Comparison of ENCODE assay signal across 1 cellular context in genomic region chr11:409600-410471, GRCh38.
TF ChIP-seq lines count a peak whose summit lies in the region.

No MANE protein-coding gene starts in this region.

TF ChIP-seq in HepG2, 621 proteins besides CTCF, POLR2A, EP300 and RAD21 (continued from another document and continues in another):
- TF ChIP-seq ARID5B (CRISPR knock-in tag; IDR thresholded peaks at IDR 0.05) (peak; percentile 40; the same call in 1 of the 2 replicates), ZNF484 (CRISPR knock-in tag; IDR thresholded peaks at IDR 0.05; ENCODE audit: borderline replicate concordance, low read depth) (no peak), SRSF1 (optimal IDR thresholded peaks at IDR 0.05; ENCODE audit: low read depth, low read length) (peak; percentile 50), ZNF724P (CRISPR knock-in tag; IDR thresholded peaks at IDR 0.05; ENCODE audit: borderline replicate concordance) (0 out of 2 replicates have a peak, but pooled peaks have one; percentile 11), ZBTB38 (CRISPR knock-in tag; IDR thresholded peaks at IDR 0.05) (no peak), AGO1 (IDR thresholded peaks at IDR 0.05; ENCODE audit: low read depth, low read length, poor library complexity, severe bottlenecking) (no peak), NFIB (CRISPR knock-in tag; IDR thresholded peaks at IDR 0.05; ENCODE audit: borderline replicate concordance) (no peak), SKI (IDR thresholded peaks at IDR 0.05; ENCODE audit: partially characterized antibody) (peak; percentile 78), PHF20 (CRISPR knock-in tag; IDR thresholded peaks at IDR 0.05) (no peak), ZNF274 (CRISPR knock-in tag; IDR thresholded peaks at IDR 0.05) (no peak), ZSCAN21 (CRISPR knock-in tag; IDR thresholded peaks at IDR 0.05; ENCODE audit: borderline replicate concordance) (no peak; the same call in 1 of the 2 replicates), ZNF720 (CRISPR knock-in tag; IDR thresholded peaks at IDR 0.05) (no peak), CHCHD3 (CRISPR knock-in tag; IDR thresholded peaks at IDR 0.05) (no peak), ZNF607 (CRISPR knock-in tag; IDR thresholded peaks at IDR 0.05; ENCODE audit: borderline replicate concordance) (no peak; the same call in 1 of the 2 replicates), ZNF382 (CRISPR knock-in tag; IDR thresholded peaks at IDR 0.05; ENCODE audit: borderline replicate concordance) (no peak), ZNF775 (CRISPR knock-in tag; IDR thresholded peaks at IDR 0.05; ENCODE audit: borderline replicate concordance) (no peak), CEBPB (IDR thresholded peaks at IDR 0.05; ENCODE audit: borderline replicate concordance, low read depth, low read length) (no peak), ZNF337 (CRISPR knock-in tag; IDR thresholded peaks at IDR 0.05; ENCODE audit: borderline replicate concordance, low read depth) (no peak), MEF2D (CRISPR knock-in tag; IDR thresholded peaks at IDR 0.05) (no peak; the same call in 1 of the 2 replicates), ERF (CRISPR knock-in tag; IDR thresholded peaks at IDR 0.05) (no peak; the same call in 1 of the 2 replicates), MXD3 (CRISPR knock-in tag; IDR thresholded peaks at IDR 0.05) (peak; percentile 62; the same call in 1 of the 2 replicates), HDAC1 (CRISPR knock-in tag; IDR thresholded peaks at IDR 0.05) (peak; percentile 29; the same call in 1 of the 2 replicates), HNRNPLL (IDR thresholded peaks at IDR 0.05; ENCODE audit: low read depth, low read length, poor library complexity, severe bottlenecking) (no peak), AKNA (CRISPR knock-in tag; IDR thresholded peaks at IDR 0.05; ENCODE audit: borderline replicate concordance) (no peak), CHD2 (IDR thresholded peaks at IDR 0.05; ENCODE audit: low read depth, low read length) (no peak), RFX1 (IDR thresholded peaks at IDR 0.05) (no peak), HNRNPL (IDR thresholded peaks at IDR 0.05; ENCODE audit: low read depth, low read length) (peak; percentile 61; the same call in 1 of the 2 replicates)
- TF ChIP-seq, protein P1, sequence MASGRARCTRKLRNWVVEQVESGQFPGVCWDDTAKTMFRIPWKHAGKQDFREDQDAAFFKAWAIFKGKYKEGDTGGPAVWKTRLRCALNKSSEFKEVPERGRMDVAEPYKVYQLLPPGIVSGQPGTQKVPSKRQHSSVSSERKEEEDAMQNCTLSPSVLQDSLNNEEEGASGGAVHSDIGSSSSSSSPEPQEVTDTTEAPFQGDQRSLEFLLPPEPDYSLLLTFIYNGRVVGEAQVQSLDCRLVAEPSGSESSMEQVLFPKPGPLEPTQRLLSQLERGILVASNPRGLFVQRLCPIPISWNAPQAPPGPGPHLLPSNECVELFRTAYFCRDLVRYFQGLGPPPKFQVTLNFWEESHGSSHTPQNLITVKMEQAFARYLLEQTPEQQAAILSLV (CRISPR knock-in tag; IDR thresholded peaks at IDR 0.05; ENCODE audit: borderline replicate concordance): no peak
- TF ChIP-seq, protein P2, sequence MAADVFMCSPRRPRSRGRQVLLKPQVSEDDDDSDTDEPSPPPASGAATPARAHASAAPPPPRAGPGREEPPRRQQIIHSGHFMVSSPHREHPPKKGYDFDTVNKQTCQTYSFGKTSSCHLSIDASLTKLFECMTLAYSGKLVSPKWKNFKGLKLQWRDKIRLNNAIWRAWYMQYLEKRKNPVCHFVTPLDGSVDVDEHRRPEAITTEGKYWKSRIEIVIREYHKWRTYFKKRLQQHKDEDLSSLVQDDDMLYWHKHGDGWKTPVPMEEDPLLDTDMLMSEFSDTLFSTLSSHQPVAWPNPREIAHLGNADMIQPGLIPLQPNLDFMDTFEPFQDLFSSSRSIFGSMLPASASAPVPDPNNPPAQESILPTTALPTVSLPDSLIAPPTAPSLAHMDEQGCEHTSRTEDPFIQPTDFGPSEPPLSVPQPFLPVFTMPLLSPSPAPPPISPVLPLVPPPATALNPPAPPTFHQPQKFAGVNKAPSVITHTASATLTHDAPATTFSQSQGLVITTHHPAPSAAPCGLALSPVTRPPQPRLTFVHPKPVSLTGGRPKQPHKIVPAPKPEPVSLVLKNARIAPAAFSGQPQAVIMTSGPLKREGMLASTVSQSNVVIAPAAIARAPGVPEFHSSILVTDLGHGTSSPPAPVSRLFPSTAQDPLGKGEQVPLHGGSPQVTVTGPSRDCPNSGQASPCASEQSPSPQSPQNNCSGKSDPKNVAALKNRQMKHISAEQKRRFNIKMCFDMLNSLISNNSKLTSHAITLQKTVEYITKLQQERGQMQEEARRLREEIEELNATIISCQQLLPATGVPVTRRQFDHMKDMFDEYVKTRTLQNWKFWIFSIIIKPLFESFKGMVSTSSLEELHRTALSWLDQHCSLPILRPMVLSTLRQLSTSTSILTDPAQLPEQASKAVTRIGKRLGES (CRISPR knock-in tag; IDR thresholded peaks at IDR 0.05; ENCODE audit: borderline replicate concordance): no peak
- TF ChIP-seq, protein P3, sequence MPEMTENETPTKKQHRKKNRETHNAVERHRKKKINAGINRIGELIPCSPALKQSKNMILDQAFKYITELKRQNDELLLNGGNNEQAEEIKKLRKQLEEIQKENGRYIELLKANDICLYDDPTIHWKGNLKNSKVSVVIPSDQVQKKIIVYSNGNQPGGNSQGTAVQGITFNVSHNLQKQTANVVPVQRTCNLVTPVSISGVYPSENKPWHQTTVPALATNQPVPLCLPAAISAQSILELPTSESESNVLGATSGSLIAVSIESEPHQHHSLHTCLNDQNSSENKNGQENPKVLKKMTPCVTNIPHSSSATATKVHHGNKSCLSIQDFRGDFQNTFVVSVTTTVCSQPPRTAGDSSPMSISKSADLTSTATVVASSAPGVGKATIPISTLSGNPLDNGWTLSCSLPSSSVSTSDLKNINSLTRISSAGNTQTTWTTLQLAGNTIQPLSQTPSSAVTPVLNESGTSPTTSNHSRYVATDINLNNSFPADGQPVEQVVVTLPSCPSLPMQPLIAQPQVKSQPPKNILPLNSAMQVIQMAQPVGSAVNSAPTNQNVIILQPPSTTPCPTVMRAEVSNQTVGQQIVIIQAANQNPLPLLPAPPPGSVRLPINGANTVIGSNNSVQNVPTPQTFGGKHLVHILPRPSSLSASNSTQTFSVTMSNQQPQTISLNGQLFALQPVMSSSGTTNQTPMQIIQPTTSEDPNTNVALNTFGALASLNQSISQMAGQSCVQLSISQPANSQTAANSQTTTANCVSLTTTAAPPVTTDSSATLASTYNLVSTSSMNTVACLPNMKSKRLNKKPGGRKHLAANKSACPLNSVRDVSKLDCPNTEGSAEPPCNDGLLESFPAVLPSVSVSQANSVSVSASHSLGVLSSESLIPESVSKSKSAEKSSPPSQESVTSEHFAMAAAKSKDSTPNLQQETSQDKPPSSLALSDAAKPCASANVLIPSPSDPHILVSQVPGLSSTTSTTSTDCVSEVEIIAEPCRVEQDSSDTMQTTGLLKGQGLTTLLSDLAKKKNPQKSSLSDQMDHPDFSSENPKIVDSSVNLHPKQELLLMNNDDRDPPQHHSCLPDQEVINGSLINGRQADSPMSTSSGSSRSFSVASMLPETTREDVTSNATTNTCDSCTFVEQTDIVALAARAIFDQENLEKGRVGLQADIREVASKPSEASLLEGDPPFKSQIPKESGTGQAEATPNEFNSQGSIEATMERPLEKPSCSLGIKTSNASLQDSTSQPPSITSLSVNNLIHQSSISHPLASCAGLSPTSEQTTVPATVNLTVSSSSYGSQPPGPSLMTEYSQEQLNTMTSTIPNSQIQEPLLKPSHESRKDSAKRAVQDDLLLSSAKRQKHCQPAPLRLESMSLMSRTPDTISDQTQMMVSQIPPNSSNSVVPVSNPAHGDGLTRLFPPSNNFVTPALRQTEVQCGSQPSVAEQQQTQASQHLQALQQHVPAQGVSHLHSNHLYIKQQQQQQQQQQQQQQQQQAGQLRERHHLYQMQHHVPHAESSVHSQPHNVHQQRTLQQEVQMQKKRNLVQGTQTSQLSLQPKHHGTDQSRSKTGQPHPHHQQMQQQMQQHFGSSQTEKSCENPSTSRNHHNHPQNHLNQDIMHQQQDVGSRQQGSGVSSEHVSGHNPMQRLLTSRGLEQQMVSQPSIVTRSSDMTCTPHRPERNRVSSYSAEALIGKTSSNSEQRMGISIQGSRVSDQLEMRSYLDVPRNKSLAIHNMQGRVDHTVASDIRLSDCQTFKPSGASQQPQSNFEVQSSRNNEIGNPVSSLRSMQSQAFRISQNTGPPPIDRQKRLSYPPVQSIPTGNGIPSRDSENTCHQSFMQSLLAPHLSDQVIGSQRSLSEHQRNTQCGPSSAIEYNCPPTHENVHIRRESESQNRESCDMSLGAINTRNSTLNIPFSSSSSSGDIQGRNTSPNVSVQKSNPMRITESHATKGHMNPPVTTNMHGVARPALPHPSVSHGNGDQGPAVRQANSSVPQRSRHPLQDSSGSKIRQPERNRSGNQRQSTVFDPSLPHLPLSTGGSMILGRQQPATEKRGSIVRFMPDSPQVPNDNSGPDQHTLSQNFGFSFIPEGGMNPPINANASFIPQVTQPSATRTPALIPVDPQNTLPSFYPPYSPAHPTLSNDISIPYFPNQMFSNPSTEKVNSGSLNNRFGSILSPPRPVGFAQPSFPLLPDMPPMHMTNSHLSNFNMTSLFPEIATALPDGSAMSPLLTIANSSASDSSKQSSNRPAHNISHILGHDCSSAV (CRISPR knock-in tag; IDR thresholded peaks at IDR 0.05; ENCODE audit: borderline replicate concordance): no peak
- TF ChIP-seq, protein P4, sequence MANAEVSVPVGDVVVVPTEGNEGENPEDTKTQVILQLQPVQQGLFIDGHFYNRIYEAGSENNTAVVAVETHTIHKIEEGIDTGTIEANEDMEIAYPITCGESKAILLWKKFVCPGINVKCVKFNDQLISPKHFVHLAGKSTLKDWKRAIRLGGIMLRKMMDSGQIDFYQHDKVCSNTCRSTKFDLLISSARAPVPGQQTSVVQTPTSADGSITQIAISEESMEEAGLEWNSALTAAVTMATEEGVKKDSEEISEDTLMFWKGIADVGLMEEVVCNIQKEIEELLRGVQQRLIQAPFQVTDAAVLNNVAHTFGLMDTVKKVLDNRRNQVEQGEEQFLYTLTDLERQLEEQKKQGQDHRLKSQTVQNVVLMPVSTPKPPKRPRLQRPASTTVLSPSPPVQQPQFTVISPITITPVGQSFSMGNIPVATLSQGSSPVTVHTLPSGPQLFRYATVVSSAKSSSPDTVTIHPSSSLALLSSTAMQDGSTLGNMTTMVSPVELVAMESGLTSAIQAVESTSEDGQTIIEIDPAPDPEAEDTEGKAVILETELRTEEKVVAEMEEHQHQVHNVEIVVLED (CRISPR knock-in tag; IDR thresholded peaks at IDR 0.05; ENCODE audit: borderline replicate concordance): peak; percentile 27; the same call in 1 of the 2 replicates
- TF ChIP-seq, protein P5, sequence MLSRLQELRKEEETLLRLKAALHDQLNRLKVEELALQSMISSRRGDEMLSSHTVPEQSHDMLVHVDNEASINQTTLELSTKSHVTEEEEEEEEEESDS (CRISPR knock-in tag; IDR thresholded peaks at IDR 0.05; ENCODE audit: borderline replicate concordance): no peak
